27 cellular contexts compared by ENCODE assay signal in the genomic region with DNA sequence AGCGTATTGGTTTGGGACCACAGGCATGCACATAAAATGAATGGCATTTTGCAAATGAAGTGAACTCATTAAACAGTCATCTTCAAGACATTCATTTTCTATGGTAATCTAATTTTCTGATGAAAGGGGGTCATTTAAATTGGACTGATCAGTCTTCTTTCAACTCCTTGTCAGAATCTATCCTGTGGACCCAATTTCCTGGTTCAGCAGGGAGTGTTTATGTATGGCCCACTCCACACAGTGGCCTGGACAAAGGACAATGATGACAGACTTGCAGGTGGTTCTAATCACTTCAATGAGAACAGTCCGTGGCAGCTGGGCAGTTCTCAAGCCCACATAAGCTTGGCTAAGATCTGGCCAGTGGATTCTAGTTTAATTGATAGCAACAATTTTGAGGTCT.
"Had no signal": no experiment of that assay in that cellular context is flagged by ENCODE, and none has a peak within 500 bp of the region (broad histone marks: within the 10 kb centered on the region; RNA-seq: fewer than 3 reads in every experiment).

No MANE protein-coding gene starts in this region.

- H3K27me3 ChIP-seq: brain microvascular endothelial cell, esophagus squamous epithelium, gastroesophageal sphincter, heart right ventricle had no signal

- H3K27ac ChIP-seq: brain microvascular endothelial cell, esophagus squamous epithelium, gastroesophageal sphincter, heart right ventricle, VCaP had no signal

- ATAC-seq: activated naive CD4-positive, alpha-beta T cell treated with anti-CD3 and anti-CD28 coated beads, Interleukin-2, amount 50 U/mL, for 72 hours; activated T-cell treated with anti-CD3 and anti-CD28 coated beads, Interleukin-2, amount 50 U/mL, for 72 hours; effector memory CD8-positive, alpha-beta T cell; gastroesophageal sphincter; heart right ventricle; WTC11 had no signal

- H3K4me3 ChIP-seq: esophagus squamous epithelium, gastroesophageal sphincter, heart right ventricle had no signal

- H3K4me1 ChIP-seq: esophagus squamous epithelium, gastroesophageal sphincter, heart right ventricle had no signal

- DNase-seq: activated CD4-positive, alpha-beta memory T cell treated with anti-CD3 and anti-CD28 coated beads, Interleukin-2, amount 10 ng/mL, durations not matched to agents 7 days and 5 days; activated CD4-positive, alpha-beta T cell treated with anti-CD3 and anti-CD28 coated beads for 1 hour; activated CD4-positive, alpha-beta T cell treated with anti-CD3 and anti-CD28 coated beads for 4 hours; activated CD4-positive, alpha-beta T cell treated with anti-CD3 and anti-CD28 coated beads, Interleukin-2, amount 10 ng/mL, durations not matched to agents 7 days and 5 days; activated CD4-positive, alpha-beta T cell treated with anti-CD3 and anti-CD28 coated beads, Interleukin-2, amount 50 U/mL, for 4 hours; activated CD8-positive, alpha-beta memory T cell treated with anti-CD3 and anti-CD28 coated beads, Interleukin-2, amount 50 U/mL, for 48 hours; activated gamma-delta T cell; activated naive CD4-positive, alpha-beta T cell; activated naive CD4-positive, alpha-beta T cell treated with anti-CD3 and anti-CD28 coated beads, Interleukin-2, amount 10 ng/mL, durations not matched to agents 7 days and 5 days; activated naive CD8-positive, alpha-beta T cell treated with anti-CD3 and anti-CD28 coated beads, Interleukin-2, amount 10 ng/mL, durations not matched to agents 7 days and 5 days; activated T-cell treated with anti-CD3 and anti-CD28 coated beads for 4 hours; activated T-cell treated with anti-CD3 and anti-CD28 coated beads, Interleukin-2, amount 50 U/mL, for 24 hours; activated T-cell treated with anti-CD3 and anti-CD28 coated beads, Interleukin-2, amount 50 U/mL, for 72 hours; brain microvascular endothelial cell; cortex of kidney; dermis blood vessel endothelial cell; effector CD4-positive, alpha-beta T cell; effector memory CD8-positive, alpha-beta T cell; erythroblast; esophagus squamous epithelium; foreskin melanocyte; heart right ventricle; T-helper 2 cell had no signal

- H3K36me3 ChIP-seq: brain microvascular endothelial cell, esophagus squamous epithelium, gastroesophageal sphincter, heart right ventricle had no signal
